Comparison of ENCODE assay signal across 7 cellular contexts in genomic region chr2:203784710-203785270, GRCh38.
DNase-seq lines count a peak whose midpoint lies in the region; ATAC-seq and TF ChIP-seq lines count a peak whose summit lies in the region.
"Not testable (repeated sequence)": the region's sequence is repeated elsewhere in the genome, so short reads cannot be mapped to it uniquely, and the experiment has no call there.

No MANE protein-coding gene starts in this region.

- H3K4me3 ChIP-seq in Caco-2 (ENCODE audit: low read depth, low read length), result not testable (repeated sequence)

- CTCF ChIA-PET in Caco-2 (lab: Charles Lee), result interaction anchor here (2.3 kb wide), 1 partner anchor 30 kb away, joined by 33 read pairs; no protein-coding TSS in a partner anchor
- CTCF ChIA-PET in activated CD8-positive, alpha-beta T cell treated with anti-CD3 and anti-CD28 coated beads, Interleukin-2, amount 10 ng/mL, durations not matched to agents 7 days and 5 days (lab: Charles Lee), result interaction anchor here (1.8 to 6.8 kb wide), 3 partner anchors 15 to 45 kb away, joined by 5 to 38 read pairs (median 28); no protein-coding TSS in a partner anchor
- CTCF ChIA-PET in activated naive CD4-positive, alpha-beta T cell treated with anti-CD3 and anti-CD28 coated beads, Interleukin-2, amount 10 ng/mL, durations not matched to agents 7 days and 5 days (lab: Charles Lee), result interaction anchor here (1.0 to 2.0 kb wide), 5 partner anchors 17 to 55 kb away, joined by 3 to 5 read pairs (median 4); no protein-coding TSS in a partner anchor

- TF ChIP-seq CTCF in Caco-2 (IDR thresholded peaks at IDR 0.05; ENCODE audit: insufficient read depth in 1 of 2, low read depth in 1 of 2, low read length in 1 of 2, severe bottlenecking in 1 of 2, unreplicated experiment in 1 of 2), result not testable (repeated sequence)

- H3K4me3 Mint-ChIP-seq in Caco-2 (ENCODE audit: unreplicated experiment) (peak overlapping the region; percentile 62), T-helper 17 cell (peak overlapping the region; percentile 63)
- H3K4me3 Mint-ChIP-seq in activated CD8-positive, alpha-beta T cell treated with anti-CD3 and anti-CD28 coated beads, Interleukin-2, amount 10 ng/mL, durations not matched to agents 7 days and 5 days, result peak overlapping the region; percentile 23
- H3K4me3 Mint-ChIP-seq in activated naive CD4-positive, alpha-beta T cell treated with anti-CD3 and anti-CD28 coated beads, Interleukin-2, amount 10 ng/mL, durations not matched to agents 7 days and 5 days, result peak overlapping the region; percentile 27
- not testable (repeated sequence) for H3K4me3 Mint-ChIP-seq in dendritic cell treated with granulocyte-macrophage colony-stimulating factor and Interleukin-4, amounts not matched to agents 40 ng/mL and 50 ng/mL, for 4 days; stimulated activated effector memory CD8-positive, alpha-beta T cell treated with anti-CD3 and anti-CD28 coated beads, Interleukin-12 subunit alpha, Interleukin-12 subunit beta, amount 100 ng/mL, for 72 hours
- H3K4me3 Mint-ChIP-seq in naive thymus-derived CD8-positive, alpha-beta T cell, result peak overlapping the region; percentile 30 to 90 (median 68)

- not testable (repeated sequence) for H3K9me3 Mint-ChIP-seq in Caco-2 (ENCODE audit: unreplicated experiment); activated CD8-positive, alpha-beta T cell treated with anti-CD3 and anti-CD28 coated beads, Interleukin-2, amount 10 ng/mL, durations not matched to agents 7 days and 5 days (ENCODE audit: insufficient read depth); activated naive CD4-positive, alpha-beta T cell treated with anti-CD3 and anti-CD28 coated beads, Interleukin-2, amount 10 ng/mL, durations not matched to agents 7 days and 5 days; dendritic cell treated with granulocyte-macrophage colony-stimulating factor and Interleukin-4, amounts not matched to agents 40 ng/mL and 50 ng/mL, for 4 days; naive thymus-derived CD8-positive, alpha-beta T cell; stimulated activated effector memory CD8-positive, alpha-beta T cell treated with anti-CD3 and anti-CD28 coated beads, Interleukin-12 subunit alpha, Interleukin-12 subunit beta, amount 100 ng/mL, for 72 hours

- peaks cover 37% of the 10 kb centered on the region for H3K4me1 Mint-ChIP-seq in Caco-2 (ENCODE audit: low read depth, unreplicated experiment)
- H3K4me1 Mint-ChIP-seq in T-helper 17 cell, result peaks cover 18% of the 10 kb centered on the region
- peaks cover 56% of the 10 kb centered on the region for H3K4me1 Mint-ChIP-seq in activated CD8-positive, alpha-beta T cell treated with anti-CD3 and anti-CD28 coated beads, Interleukin-2, amount 10 ng/mL, durations not matched to agents 7 days and 5 days (ENCODE audit: low read depth)
- peaks cover 40% of the 10 kb centered on the region for H3K4me1 Mint-ChIP-seq in activated naive CD4-positive, alpha-beta T cell treated with anti-CD3 and anti-CD28 coated beads, Interleukin-2, amount 10 ng/mL, durations not matched to agents 7 days and 5 days
- peaks cover 45% of the 10 kb centered on the region for H3K4me1 Mint-ChIP-seq in dendritic cell treated with granulocyte-macrophage colony-stimulating factor and Interleukin-4, amounts not matched to agents 40 ng/mL and 50 ng/mL, for 4 days (ENCODE audit: low read depth)
- H3K4me1 Mint-ChIP-seq in naive thymus-derived CD8-positive, alpha-beta T cell, result peaks cover 16 to 50% (median 41%) of the 10 kb centered on the region in 4 donors
- H3K4me1 Mint-ChIP-seq in stimulated activated effector memory CD8-positive, alpha-beta T cell treated with anti-CD3 and anti-CD28 coated beads, Interleukin-12 subunit alpha, Interleukin-12 subunit beta, amount 100 ng/mL, for 72 hours, result peaks cover 34% of the 10 kb centered on the region

- not testable (repeated sequence) for H3K9me3 ChIP-seq in Caco-2; T-helper 17 cell (ENCODE audit: control insufficient read depth, low read length, poor library complexity, severe bottlenecking)

- not testable (repeated sequence) for H3K27me3 ChIP-seq in Caco-2 (replicated peaks; ENCODE audit: control insufficient read depth, insufficient read depth, low read length)

- POLR2A ChIA-PET in Caco-2 (lab: Charles Lee), result not testable (repeated sequence)
- POLR2A ChIA-PET in activated CD8-positive, alpha-beta T cell treated with anti-CD3 and anti-CD28 coated beads, Interleukin-2, amount 10 ng/mL, durations not matched to agents 7 days and 5 days (lab: Charles Lee), result interaction anchor here (1.1 kb wide), 1 partner anchor 32 kb away, joined by 3 read pairs; no protein-coding TSS in a partner anchor
- POLR2A ChIA-PET in naive thymus-derived CD8-positive, alpha-beta T cell (lab: Charles Lee), result interaction anchor here (1.2 kb wide), 1 partner anchor 44 kb away, joined by 5 read pairs; no protein-coding TSS in a partner anchor

- not testable (repeated sequence) for BruUV-seq in Caco-2 (replicated peaks; lab: Mats Ljungman, UMichigan)

- peaks cover 59% of the 10 kb centered on the region for H3K4me1 ChIP-seq in Caco-2

- not testable (repeated sequence) for H3K27me3 Mint-ChIP-seq in Caco-2 (ENCODE audit: insufficient read depth, unreplicated experiment); T-helper 17 cell; activated CD8-positive, alpha-beta T cell treated with anti-CD3 and anti-CD28 coated beads, Interleukin-2, amount 10 ng/mL, durations not matched to agents 7 days and 5 days (ENCODE audit: low read depth); activated naive CD4-positive, alpha-beta T cell treated with anti-CD3 and anti-CD28 coated beads, Interleukin-2, amount 10 ng/mL, durations not matched to agents 7 days and 5 days; dendritic cell treated with granulocyte-macrophage colony-stimulating factor and Interleukin-4, amounts not matched to agents 40 ng/mL and 50 ng/mL, for 4 days; naive thymus-derived CD8-positive, alpha-beta T cell

- DNase-seq in Caco-2, result peak in 1 of 2 experiments; percentile 22
- not testable (repeated sequence) for DNase-seq in T-helper 17 cell; activated CD8-positive, alpha-beta T cell treated with anti-CD3 and anti-CD28 coated beads, Interleukin-2, amount 10 ng/mL, durations not matched to agents 7 days and 5 days; activated naive CD4-positive, alpha-beta T cell treated with anti-CD3 and anti-CD28 coated beads, Interleukin-2, amount 10 ng/mL, durations not matched to agents 7 days and 5 days; naive thymus-derived CD8-positive, alpha-beta T cell; stimulated activated effector memory CD8-positive, alpha-beta T cell treated with anti-CD3 and anti-CD28 coated beads, Interleukin-12 subunit alpha, Interleukin-12 subunit beta, amount 100 ng/mL, for 72 hours (ENCODE audit: low spot score in 2 of 2)

- H3K36me3 Mint-ChIP-seq in Caco-2 (ENCODE audit: insufficient read depth, unreplicated experiment), result peaks cover 39% of the 10 kb centered on the region
- not testable (repeated sequence) for H3K36me3 Mint-ChIP-seq in T-helper 17 cell (ENCODE audit: low read depth); activated CD8-positive, alpha-beta T cell treated with anti-CD3 and anti-CD28 coated beads, Interleukin-2, amount 10 ng/mL, durations not matched to agents 7 days and 5 days (ENCODE audit: low read depth); activated naive CD4-positive, alpha-beta T cell treated with anti-CD3 and anti-CD28 coated beads, Interleukin-2, amount 10 ng/mL, durations not matched to agents 7 days and 5 days; dendritic cell treated with granulocyte-macrophage colony-stimulating factor and Interleukin-4, amounts not matched to agents 40 ng/mL and 50 ng/mL, for 4 days (ENCODE audit: low read depth); naive thymus-derived CD8-positive, alpha-beta T cell; stimulated activated effector memory CD8-positive, alpha-beta T cell treated with anti-CD3 and anti-CD28 coated beads, Interleukin-12 subunit alpha, Interleukin-12 subunit beta, amount 100 ng/mL, for 72 hours

- H3K27ac Mint-ChIP-seq in Caco-2 (ENCODE audit: unreplicated experiment) (peak overlapping the region; percentile 96), T-helper 17 cell (peak overlapping the region; percentile 19)
- H3K27ac Mint-ChIP-seq in activated CD8-positive, alpha-beta T cell treated with anti-CD3 and anti-CD28 coated beads, Interleukin-2, amount 10 ng/mL, durations not matched to agents 7 days and 5 days, result peak overlapping the region; percentile 40
- H3K27ac Mint-ChIP-seq in activated naive CD4-positive, alpha-beta T cell treated with anti-CD3 and anti-CD28 coated beads, Interleukin-2, amount 10 ng/mL, durations not matched to agents 7 days and 5 days, result peak overlapping the region; percentile 80
- H3K27ac Mint-ChIP-seq in dendritic cell treated with granulocyte-macrophage colony-stimulating factor and Interleukin-4, amounts not matched to agents 40 ng/mL and 50 ng/mL, for 4 days, result peak overlapping the region; percentile 80
- H3K27ac Mint-ChIP-seq in naive thymus-derived CD8-positive, alpha-beta T cell, result peak overlapping the region in 7 of 10 donors; percentile 4 to 88 (median 60)
- peak overlapping the region; percentile 60 for H3K27ac Mint-ChIP-seq in stimulated activated effector memory CD8-positive, alpha-beta T cell treated with anti-CD3 and anti-CD28 coated beads, Interleukin-12 subunit alpha, Interleukin-12 subunit beta, amount 100 ng/mL, for 72 hours

- H3K36me3 ChIP-seq in Caco-2 (ENCODE audit: control insufficient read depth, insufficient read depth, low read length), result not testable (repeated sequence)

- not testable (repeated sequence) for ATAC-seq in T-helper 17 cell; activated CD8-positive, alpha-beta T cell treated with anti-CD3 and anti-CD28 coated beads, Interleukin-2, amount 10 ng/mL, durations not matched to agents 7 days and 5 days; naive thymus-derived CD8-positive, alpha-beta T cell; stimulated activated effector memory CD8-positive, alpha-beta T cell treated with anti-CD3 and anti-CD28 coated beads, Interleukin-12 subunit alpha, Interleukin-12 subunit beta, amount 100 ng/mL, for 72 hours

- intact Hi-C loops in Caco-2 (cut with micrococcal nuclease; ENCODE audit: unreplicated experiment), result loop anchor here (1.0 to 5.0 kb wide), 2 partner anchors 44 to 232 kb away; no protein-coding TSS in a partner anchor
- intact Hi-C loops in dendritic cell treated with granulocyte-macrophage colony-stimulating factor and Interleukin-4, amounts not matched to agents 40 ng/mL and 50 ng/mL, for 4 days (cut with micrococcal nuclease), result loop anchor here (5.0 kb wide), 1 partner anchor 127 kb away; no protein-coding TSS in a partner anchor

Comparison
In these comparisons a context has a peak if more than half of its experiments do, and no peak if none do; other contexts are left out.
1. H3K27ac Mint-ChIP-seq: peak in every context shown above with its lines; median percentile 96 in Caco-2; 80 in activated naive CD4-positive, alpha-beta T cell treated with anti-CD3 and anti-CD28 coated beads, Interleukin-2, amount 10 ng/mL, durations not matched to agents 7 days and 5 days; 80 in dendritic cell treated with granulocyte-macrophage colony-stimulating factor and Interleukin-4, amounts not matched to agents 40 ng/mL and 50 ng/mL, for 4 days; 60 in naive thymus-derived CD8-positive, alpha-beta T cell; 60 in stimulated activated effector memory CD8-positive, alpha-beta T cell treated with anti-CD3 and anti-CD28 coated beads, Interleukin-12 subunit alpha, Interleukin-12 subunit beta, amount 100 ng/mL, for 72 hours; 40 in activated CD8-positive, alpha-beta T cell treated with anti-CD3 and anti-CD28 coated beads, Interleukin-2, amount 10 ng/mL, durations not matched to agents 7 days and 5 days; 19 in T-helper 17 cell.